In genomic region chr1:3674100-3675094, GRCh38 we compare ENCODE assay signal across 16 cellular contexts.
A peak's percentile ranks its signal among the peaks of the same experiment; 100 is the strongest.
DNase-seq lines count a peak whose midpoint lies in the region; ATAC-seq lines count a peak whose summit lies in the region.
"Had no signal": no experiment of that assay in that cellular context is flagged by ENCODE, and none has a peak within 500 bp of the region (broad histone marks: within the 10 kb centered on the region; RNA-seq: fewer than 3 reads in every experiment).

No MANE protein-coding gene starts in this region.

- H3K36me3 Mint-ChIP-seq in stimulated activated memory B cell treated with anti-CD40 and anti-IgM and Interleukin-4, amounts not matched to agents 10 μg/mL and 1 μg/mL and 100 μg/mL, for 72 hours, result no peaks in the 10 kb centered on the region
- H3K36me3 Mint-ChIP-seq: activated naive CD8-positive, alpha-beta T cell treated with anti-CD3 and anti-CD28 coated beads, Interleukin-2, amount 10 ng/mL, durations not matched to agents 7 days and 5 days had no signal

- H3K4me3 Mint-ChIP-seq in stimulated activated memory B cell treated with anti-CD40 and anti-IgM and Interleukin-4, amounts not matched to agents 10 μg/mL and 1 μg/mL and 100 μg/mL, for 72 hours, result no peak overlapping the region
- H3K4me3 Mint-ChIP-seq: activated CD8-positive, alpha-beta T cell treated with anti-CD3 and anti-CD28 coated beads for 36 hours; activated naive CD8-positive, alpha-beta T cell treated with anti-CD3 and anti-CD28 coated beads, Interleukin-2, amount 10 ng/mL, durations not matched to agents 7 days and 5 days; T-helper 17 cell had no signal

- peak overlapping the region; percentile 82 for H3K27ac Mint-ChIP-seq in stimulated activated memory B cell treated with anti-CD40 and anti-IgM and Interleukin-4, amounts not matched to agents 10 μg/mL and 1 μg/mL and 100 μg/mL, for 72 hours
- H3K27ac Mint-ChIP-seq: activated CD8-positive, alpha-beta T cell treated with anti-CD3 and anti-CD28 coated beads for 36 hours; activated naive CD8-positive, alpha-beta T cell treated with anti-CD3 and anti-CD28 coated beads, Interleukin-2, amount 10 ng/mL, durations not matched to agents 7 days and 5 days; progenitor cell of endocrine pancreas had no signal

- H3K36me3 ChIP-seq in NT2/D1 (ENCODE audit: insufficient read depth, insufficient read length, low read length) (no peaks in the 10 kb centered on the region), iPS-20b (ENCODE audit: insufficient read depth, low read depth, low read length) (no peaks in the 10 kb centered on the region)
- H3K36me3 ChIP-seq: gastrocnemius medialis had no signal

- H3K9ac ChIP-seq in NT2/D1 (ENCODE audit: insufficient read length, low read depth) (peak overlapping the region; percentile 32), iPS-20b (ENCODE audit: low read depth, low read length) (no peak overlapping the region)

- peak; percentile 14 for ATAC-seq in stimulated activated memory B cell treated with anti-CD40 and anti-IgM and Interleukin-4, amounts not matched to agents 10 μg/mL and 1 μg/mL and 100 μg/mL, for 72 hours
- ATAC-seq: A549; activated CD8-positive, alpha-beta T cell treated with anti-CD3 and anti-CD28 coated beads for 36 hours; gastrocnemius medialis had no signal

- peaks cover 3% of the 10 kb centered on the region for H3K27me3 Mint-ChIP-seq in stimulated activated memory B cell treated with anti-CD40 and anti-IgM and Interleukin-4, amounts not matched to agents 10 μg/mL and 1 μg/mL and 100 μg/mL, for 72 hours

- H3K9me3 ChIP-seq in NT2/D1 (ENCODE audit: insufficient read depth, low read length), result no peaks in the 10 kb centered on the region
- no peaks in the 10 kb centered on the region for H3K9me3 ChIP-seq in iPS-20b (ENCODE audit: insufficient read depth, low read depth, low read length)
- H3K9me3 ChIP-seq: A549, gastrocnemius medialis had no signal

- no peaks in the 10 kb centered on the region for H3K9me3 Mint-ChIP-seq in stimulated activated memory B cell treated with anti-CD40 and anti-IgM and Interleukin-4, amounts not matched to agents 10 μg/mL and 1 μg/mL and 100 μg/mL, for 72 hours
- H3K9me3 Mint-ChIP-seq: activated CD8-positive, alpha-beta T cell treated with anti-CD3 and anti-CD28 coated beads for 36 hours; activated naive CD8-positive, alpha-beta T cell treated with anti-CD3 and anti-CD28 coated beads, Interleukin-2, amount 10 ng/mL, durations not matched to agents 7 days and 5 days had no signal

- DNase-seq in NCI-H524 (lab: John Stamatoyannopoulos, UW), result peak; percentile 51 to 70
- no peak for DNase-seq in NCI-H524 treated with DMSO at 0.1 percent for 48 hours (lab: John Stamatoyannopoulos, UW)
- DNase-seq in NT2/D1 (ENCODE audit: low read depth, low spot score), result no peak
- no peak for DNase-seq in central memory CD4-positive, alpha-beta T cell
- DNase-seq in GF-D8 (lab: John Stamatoyannopoulos, UW), result no peak
- DNase-seq in DMS114 treated with DMSO at 0.1 percent for 48 hours (lab: John Stamatoyannopoulos, UW; ENCODE audit: unreplicated experiment), result no peak
- DNase-seq: activated CD8-positive, alpha-beta T cell treated with anti-CD3 and anti-CD28 coated beads for 36 hours; activated naive CD8-positive, alpha-beta T cell treated with anti-CD3 and anti-CD28 coated beads, Interleukin-2, amount 10 ng/mL, durations not matched to agents 7 days and 5 days; gastrocnemius medialis; NCI-H187 treated with DMSO at 0.1 percent for 48 hours; OCI-M1; T-helper 17 cell had no signal

- peak overlapping the region; percentile 47 for H3K27ac ChIP-seq in iPS-20b (ENCODE audit: low read length)
- H3K27ac ChIP-seq: A549, gastrocnemius medialis had no signal

- no peak overlapping the region for H3K4me3 ChIP-seq in NT2/D1 (ENCODE audit: insufficient read length, low read depth)
- no peak overlapping the region; the same call in 1 of the 2 replicates for H3K4me3 ChIP-seq in iPS-20b (ENCODE audit: low read length)
- H3K4me3 ChIP-seq: A549, gastrocnemius medialis had no signal

- H3K4me1 ChIP-seq in NT2/D1 (ENCODE audit: insufficient read depth, insufficient read length), result peaks cover 21% of the 10 kb centered on the region
- peaks cover 4% of the 10 kb centered on the region; the same call in 1 of the 2 replicates for H3K4me1 ChIP-seq in iPS-20b (ENCODE audit: insufficient read depth, low read length)
- H3K4me1 ChIP-seq: A549, gastrocnemius medialis had no signal

- peaks cover 15% of the 10 kb centered on the region for H3K27me3 ChIP-seq in NT2/D1 (ENCODE audit: insufficient read depth, insufficient read length)
- H3K27me3 ChIP-seq in iPS-20b (ENCODE audit: insufficient read depth, low read length), result peaks cover 13% of the 10 kb centered on the region; the same call in 1 of the 2 replicates

- peaks cover 88% of the 10 kb centered on the region for H3K4me1 Mint-ChIP-seq in stimulated activated memory B cell treated with anti-CD40 and anti-IgM and Interleukin-4, amounts not matched to agents 10 μg/mL and 1 μg/mL and 100 μg/mL, for 72 hours

Comparison
In these comparisons a context has a peak if more than half of its experiments do, and no peak if none do; other contexts are left out.
1. DNase-seq: peak in NCI-H524 (2 of 2); none in NCI-H524 treated with DMSO at 0.1 percent for 48 hours (single experiment), NT2/D1 (single experiment), central memory CD4-positive, alpha-beta T cell (single experiment), GF-D8 (single experiment) and DMS114 treated with DMSO at 0.1 percent for 48 hours (single experiment).